Comparison of ENCODE assay signal across 8 cellular contexts in genomic region chr9:78298046-78298511, GRCh38. TPM values are rescaled to one million over a fixed set of nuclear protein-coding genes. Genes with fewer than 3 reads are reported as not detected.
DNase-seq lines count a peak whose midpoint lies in the region; ATAC-seq and TF ChIP-seq lines count a peak whose summit lies in the region.

No MANE protein-coding gene starts in this region.

- ATAC-seq in left lung = no peak

- H3K9me3 ChIP-seq in KOPT-K1 (ENCODE audit: insufficient read depth, low read length, poor library complexity, severe bottlenecking) (no peaks in the 10 kb centered on the region), iPS-20b (ENCODE audit: insufficient read depth, low read depth, low read length) (no peaks in the 10 kb centered on the region), left lung (no peaks in the 10 kb centered on the region)

- intact Hi-C loops in left lung (cut with DNase I) = no loop called here

- H3K4me1 ChIP-seq in iPS-20b (ENCODE audit: insufficient read depth, low read length) (peaks cover 18% of the 10 kb centered on the region), left lung (peaks cover 12 to 25% of the 10 kb centered on the region in 2 donors)

- DNase-seq in D341Med (ENCODE audit: low spot score) (peak; percentile 49), amygdala (lab: John Stamatoyannopoulos, UW) (peak in 43 of 56 donors; percentile 15 to 71 (median 41)), NCI-H2107 treated with DMSO at 0.1 percent for 48 hours (lab: John Stamatoyannopoulos, UW; ENCODE audit: unreplicated experiment) (no peak), left lung (no peak)
- peak; percentile 19 for DNase-seq in stimulated activated CD4-positive, alpha-beta T cell treated with anti-CD3 and anti-CD28 coated beads, Interleukin-1b, Interleukin-23, amount 100 ng/mL, for 48 hours
- no peak for DNase-seq in central memory CD4-positive, alpha-beta T cell

- H3K27me3 ChIP-seq in iPS-20b (ENCODE audit: insufficient read depth, low read length) (no peaks in the 10 kb centered on the region), left lung (peaks cover 4 to 56% of the 10 kb centered on the region in 2 donors)

- H3K27ac ChIP-seq in KOPT-K1 (ENCODE audit: low read depth, low read length, poor library complexity, severe bottlenecking) (peak overlapping the region; percentile 90), iPS-20b (ENCODE audit: low read length) (peak overlapping the region; percentile 80), left lung (no peak overlapping the region)

- H3K4me3 ChIP-seq in iPS-20b (ENCODE audit: low read length) (peak overlapping the region; percentile 99), left lung (peak overlapping the region in 1 of 2 donors; percentile 51)

- peaks cover 33% of the 10 kb centered on the region for H3K36me3 ChIP-seq in KOPT-K1 (ENCODE audit: insufficient read depth, low read length)
- H3K36me3 ChIP-seq in iPS-20b (ENCODE audit: insufficient read depth, low read depth, low read length) = peaks cover 38% of the 10 kb centered on the region
- H3K36me3 ChIP-seq in left lung = peaks cover 0 to 6% of the 10 kb centered on the region in 2 donors

- TF ChIP-seq CTCF in left lung (IDR thresholded peaks at IDR 0.05) = no peak

- peak overlapping the region; percentile 97 for H3K9ac ChIP-seq in iPS-20b (ENCODE audit: low read depth, low read length)

RNA-seq across cellular contexts. Expression of gene PSAT1, which starts 1.2 kb away (rescaled TPM):
- 10 to 100 TPM; 15.9 to 39.4 TPM for total RNA-seq in left lung

Comparison
In these comparisons a context has a peak if more than half of its experiments do, and no peak if none do; other contexts are left out.
1. DNase-seq: peak in D341Med (single experiment), amygdala (43 of 56) and stimulated activated CD4-positive, alpha-beta T cell treated with anti-CD3 and anti-CD28 coated beads, Interleukin-1b, Interleukin-23, amount 100 ng/mL, for 48 hours (single experiment); none in central memory CD4-positive, alpha-beta T cell (single experiment), NCI-H2107 treated with DMSO at 0.1 percent for 48 hours (single experiment) and left lung (0 of 2).
2. H3K27ac ChIP-seq: peak in KOPT-K1 (single experiment) and iPS-20b (single experiment); none in left lung (0 of 2).